In the genomic region with DNA sequence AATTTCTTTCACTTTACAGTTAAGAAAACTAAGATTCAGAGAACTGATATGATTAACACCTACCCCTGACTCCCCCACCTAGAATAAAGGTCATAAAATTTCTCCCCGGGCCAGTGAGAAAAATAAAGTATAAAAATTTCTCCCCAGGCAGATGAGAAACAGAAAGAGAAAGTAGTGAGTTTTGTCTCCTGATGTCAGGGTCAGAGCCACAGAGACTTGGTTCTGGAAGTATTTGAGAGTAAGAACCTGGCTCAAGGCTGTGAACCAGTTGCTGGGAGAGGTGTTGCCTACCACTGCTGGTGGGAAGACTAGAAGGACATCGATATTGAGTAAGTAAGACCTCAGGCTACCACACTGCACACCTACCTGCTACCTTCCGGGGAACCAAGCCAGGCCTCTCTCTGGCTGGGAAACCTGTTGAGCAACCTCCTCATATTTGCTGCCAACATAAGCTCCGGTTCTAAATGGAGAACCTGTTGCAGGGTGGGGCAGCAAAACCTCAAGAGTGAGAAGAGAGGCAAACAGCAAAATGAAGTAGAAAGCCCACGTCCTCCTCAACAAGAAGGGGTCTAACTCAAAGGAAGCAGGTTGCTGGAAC, we compare ENCODE assay signal across 9 cellular contexts.
DNase-seq lines count a peak whose midpoint lies in the region; FAIRE-seq and TF ChIP-seq lines count a peak whose summit lies in the region.
"Had no signal": no experiment of that assay in that cellular context is flagged by ENCODE, and none has a peak within 500 bp of the region (broad histone marks: within the 10 kb centered on the region; RNA-seq: fewer than 3 reads in every experiment).

No MANE protein-coding gene starts in this region.

- TF ChIP-seq CTCF in breast epithelium (IDR thresholded peaks at IDR 0.05) (no peak), spleen (IDR thresholded peaks at IDR 0.05 in 8 of 11, conservative IDR thresholded peaks at IDR 0.05 in 3 of 11) (no peak), SK-N-SH (IDR thresholded peaks at IDR 0.05) (no peak)

- POLR2A ChIA-PET in SK-N-SH (lab: Yijun Ruan, JAX) = no interaction called here

- H3K9me3 ChIP-seq in breast epithelium (peaks cover 0 to 6% of the 10 kb centered on the region in 2 donors), spleen (peaks cover 0 to 13% (median 0%) of the 10 kb centered on the region in 8 donors), SK-N-SH (no peaks in the 10 kb centered on the region)

- H3K4me2 ChIP-seq in SK-N-SH = no peak overlapping the region

- CTCF ChIA-PET in SK-N-SH (lab: Yijun Ruan, JAX) = interaction anchor here (2.4 kb wide), 1 partner anchor 10 kb away, joined by 5 read pairs; no protein-coding TSS in a partner anchor

- H2AFZ ChIP-seq in SK-N-SH (ENCODE audit: low read depth) = no peak overlapping the region

- H3K4me3 ChIP-seq in breast epithelium (no peak overlapping the region), spleen (peak overlapping the region in 1 of 8 donors; percentile 24), SK-N-SH (ENCODE audit: low read depth in 2 of 2, low read length in 1 of 2) (no peak overlapping the region)
- H3K4me3 ChIP-seq: heart left ventricle had no signal

- no peaks in the 10 kb centered on the region for H3F3A ChIP-seq in SK-N-SH (replicated peaks; ENCODE audit: insufficient read depth)

- H3K4me1 ChIP-seq in breast epithelium = no peaks in the 10 kb centered on the region
- H3K4me1 ChIP-seq in spleen = peaks cover 0 to 24% (median 2%) of the 10 kb centered on the region in 6 donors
- H3K4me1 ChIP-seq in SK-N-SH (ENCODE audit: control insufficient read depth in 1 of 2, insufficient read depth in 2 of 2, low read depth in 1 of 2, low read length in 1 of 2) = no peaks in the 10 kb centered on the region

- H4K20me1 ChIP-seq in SK-N-SH (ENCODE audit: insufficient read depth) = no peaks in the 10 kb centered on the region

- no peaks in the 10 kb centered on the region for H3K79me2 ChIP-seq in SK-N-SH (ENCODE audit: insufficient read depth)

- H3K9ac ChIP-seq in SK-N-SH = no peak overlapping the region

- H3K9me2 ChIP-seq in SK-N-SH = no peaks in the 10 kb centered on the region

- TF ChIP-seq POLR2A in breast epithelium (IDR thresholded peaks at IDR 0.05) (no peak), spleen (IDR thresholded peaks at IDR 0.05) (no peak)

- no peak for FAIRE-seq in GM19239 (lab: Jason Lieb, UNC)

- intact Hi-C loops in breast epithelium (cut with DNase I; ENCODE audit: low total_unique reads) (no loop called here), spleen (cut with DNase I; ENCODE audit: low total_unique reads) (no loop called here)

- H3K36me3 ChIP-seq in breast epithelium (no peaks in the 10 kb centered on the region), spleen (peaks cover 0 to 20% (median 1%) of the 10 kb centered on the region in 6 donors), SK-N-SH (replicated peaks in 1 of 2; ENCODE audit: control insufficient read depth in 1 of 2, insufficient read depth in 2 of 2, low read length in 1 of 2) (no peaks in the 10 kb centered on the region)

- H3K27me3 ChIP-seq in breast epithelium (no peaks in the 10 kb centered on the region), spleen (replicated peaks in 1 of 7) (no peaks in the 10 kb centered on the region), SK-N-SH (ENCODE audit: insufficient read depth) (no peaks in the 10 kb centered on the region)
- H3K27me3 ChIP-seq: heart left ventricle had no signal

- peak overlapping the region; percentile 33 to 72 for H3K27ac ChIP-seq in breast epithelium
- peak overlapping the region in 6 of 8 donors; percentile 3 to 83 (median 55) for H3K27ac ChIP-seq in spleen
- no peak overlapping the region for H3K27ac ChIP-seq in SK-N-SH (ENCODE audit: low read depth in 2 of 2, low read length in 1 of 2)

- no peak for TF ChIP-seq RAD21 in SK-N-SH (IDR thresholded peaks at IDR 0.05; ENCODE audit: low read length)

- TF ChIP-seq EP300 in SK-N-SH (IDR thresholded peaks at IDR 0.05; ENCODE audit: borderline replicate concordance in 1 of 2, low read depth in 1 of 2, low read length in 1 of 2) = no peak

- DNase-seq in GM19239 (ENCODE audit: insufficient read length, low spot score) (peak; percentile 2), HT-29 (ENCODE audit: low spot score) (peak; percentile 47), breast epithelium (ENCODE audit: low spot score in 2 of 2) (peak; percentile 61 to 86), spleen (no peak), middle frontal gyrus (ENCODE audit: extremely low spot score, low spot score) (no peak), NCI-H2227 treated with DMSO at 0.1 percent for 48 hours (lab: John Stamatoyannopoulos, UW) (no peak), SK-N-SH (no peak)
- DNase-seq: heart left ventricle, NCI-H524 had no signal

- WGBS in spleen, 5 donors = 31 to 73% (median 59%) methylated on average over 4 to 5 of the region's 5 CpGs
- WGBS in SK-N-SH (ENCODE audit: low lambda C conversion rate) = 14% methylated on average over 5 of the region's 5 CpGs

TF ChIP-seq in SK-N-SH, 30 proteins besides CTCF, POLR2A, EP300 and RAD21:
- TF ChIP-seq, protein P1, sequence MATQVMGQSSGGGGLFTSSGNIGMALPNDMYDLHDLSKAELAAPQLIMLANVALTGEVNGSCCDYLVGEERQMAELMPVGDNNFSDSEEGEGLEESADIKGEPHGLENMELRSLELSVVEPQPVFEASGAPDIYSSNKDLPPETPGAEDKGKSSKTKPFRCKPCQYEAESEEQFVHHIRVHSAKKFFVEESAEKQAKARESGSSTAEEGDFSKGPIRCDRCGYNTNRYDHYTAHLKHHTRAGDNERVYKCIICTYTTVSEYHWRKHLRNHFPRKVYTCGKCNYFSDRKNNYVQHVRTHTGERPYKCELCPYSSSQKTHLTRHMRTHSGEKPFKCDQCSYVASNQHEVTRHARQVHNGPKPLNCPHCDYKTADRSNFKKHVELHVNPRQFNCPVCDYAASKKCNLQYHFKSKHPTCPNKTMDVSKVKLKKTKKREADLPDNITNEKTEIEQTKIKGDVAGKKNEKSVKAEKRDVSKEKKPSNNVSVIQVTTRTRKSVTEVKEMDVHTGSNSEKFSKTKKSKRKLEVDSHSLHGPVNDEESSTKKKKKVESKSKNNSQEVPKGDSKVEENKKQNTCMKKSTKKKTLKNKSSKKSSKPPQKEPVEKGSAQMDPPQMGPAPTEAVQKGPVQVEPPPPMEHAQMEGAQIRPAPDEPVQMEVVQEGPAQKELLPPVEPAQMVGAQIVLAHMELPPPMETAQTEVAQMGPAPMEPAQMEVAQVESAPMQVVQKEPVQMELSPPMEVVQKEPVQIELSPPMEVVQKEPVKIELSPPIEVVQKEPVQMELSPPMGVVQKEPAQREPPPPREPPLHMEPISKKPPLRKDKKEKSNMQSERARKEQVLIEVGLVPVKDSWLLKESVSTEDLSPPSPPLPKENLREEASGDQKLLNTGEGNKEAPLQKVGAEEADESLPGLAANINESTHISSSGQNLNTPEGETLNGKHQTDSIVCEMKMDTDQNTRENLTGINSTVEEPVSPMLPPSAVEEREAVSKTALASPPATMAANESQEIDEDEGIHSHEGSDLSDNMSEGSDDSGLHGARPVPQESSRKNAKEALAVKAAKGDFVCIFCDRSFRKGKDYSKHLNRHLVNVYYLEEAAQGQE (IDR thresholded peaks at IDR 0.05; ENCODE audit: low read depth, low read length) = no peak

Comparison
In these comparisons a context has a peak if more than half of its experiments do, and no peak if none do; other contexts are left out.
1. DNase-seq: peak in GM19239 (single experiment), HT-29 (single experiment) and breast epithelium (2 of 2); none in spleen (single experiment), middle frontal gyrus (single experiment), NCI-H2227 treated with DMSO at 0.1 percent for 48 hours (single experiment) and SK-N-SH (single experiment).
2. H3K27ac ChIP-seq: peak in breast epithelium (2 of 2) and spleen (6 of 8); none in SK-N-SH (0 of 2).